ENCODE assay signal across 17 cellular contexts in genomic region chr10:33302188-33302829, GRCh38. TPM values are rescaled to one million over a fixed set of nuclear protein-coding genes. Genes with fewer than 3 reads are reported as not detected.
A peak's percentile ranks its signal among the peaks of the same experiment; 100 is the strongest.
DNase-seq lines count a peak whose midpoint lies in the region; ATAC-seq, FAIRE-seq and TF ChIP-seq lines count a peak whose summit lies in the region.
"Had no signal": no experiment of that assay in that cellular context is flagged by ENCODE, and none has a peak within 500 bp of the region (broad histone marks: within the 10 kb centered on the region; RNA-seq: fewer than 3 reads in every experiment).

No MANE protein-coding gene starts in this region.

- no peak for TF ChIP-seq EP300 in sigmoid colon (IDR thresholded peaks at IDR 0.05)

- H3K27ac ChIP-seq in astrocyte (ENCODE audit: low read depth, low read length) (no peak overlapping the region), right lobe of liver (peak overlapping the region in 1 of 3 donors; percentile 2), sigmoid colon (peak overlapping the region in 3 of 4 donors; percentile 1 to 29 (median 25)), colonic mucosa (no peak overlapping the region)
- H3K27ac ChIP-seq: cardiac muscle cell had no signal

- H3K9ac ChIP-seq in astrocyte (ENCODE audit: low read length) (no peak overlapping the region), colonic mucosa (ENCODE audit: low read depth in 2 of 2, low read length in 2 of 2) (no peak overlapping the region)

- H3K9me3 ChIP-seq in astrocyte (ENCODE audit: insufficient read depth, low read depth, low read length) = no peaks in the 10 kb centered on the region
- no peaks in the 10 kb centered on the region for H3K9me3 ChIP-seq in right lobe of liver
- no peaks in the 10 kb centered on the region for H3K9me3 ChIP-seq in sigmoid colon
- no peaks in the 10 kb centered on the region for H3K9me3 ChIP-seq in colonic mucosa
- H3K9me3 ChIP-seq: left lung had no signal

- intact Hi-C loops in right lobe of liver (cut with DNase I) (no loop called here), sigmoid colon (cut with DNase I) (no loop called here), colonic mucosa (cut with DNase I) (no loop called here)

- H3K27me3 Mint-ChIP-seq in HFFc6 (ENCODE audit: insufficient read depth) = peaks cover 3% of the 10 kb centered on the region
- no peaks in the 10 kb centered on the region for H3K27me3 Mint-ChIP-seq in astrocyte (ENCODE audit: low read depth, unreplicated experiment)

- H3K9me3 Mint-ChIP-seq in HFFc6 = no peaks in the 10 kb centered on the region
- H3K9me3 Mint-ChIP-seq in astrocyte (ENCODE audit: unreplicated experiment) = no peaks in the 10 kb centered on the region
- H3K9me3 Mint-ChIP-seq: activated CD8-positive, alpha-beta T cell treated with anti-CD3 and anti-CD28 coated beads for 36 hours had no signal

- H3K27ac Mint-ChIP-seq in HFFc6 = peak overlapping the region; percentile 64
- H3K27ac Mint-ChIP-seq in astrocyte (ENCODE audit: unreplicated experiment) = peak overlapping the region; percentile 47
- H3K27ac Mint-ChIP-seq: activated CD8-positive, alpha-beta T cell treated with anti-CD3 and anti-CD28 coated beads for 36 hours had no signal

- no peak overlapping the region for H3K4me2 ChIP-seq in astrocyte (ENCODE audit: low read length)

- TF ChIP-seq POLR2A in right lobe of liver (IDR thresholded peaks at IDR 0.05) (no peak), sigmoid colon (IDR thresholded peaks at IDR 0.05) (no peak)

- no peak overlapping the region for H3K4me3 Mint-ChIP-seq in HFFc6
- H3K4me3 Mint-ChIP-seq in astrocyte (ENCODE audit: unreplicated experiment) = no peak overlapping the region
- H3K4me3 Mint-ChIP-seq: activated CD8-positive, alpha-beta T cell treated with anti-CD3 and anti-CD28 coated beads for 36 hours had no signal

- H3K4me1 ChIP-seq in astrocyte (ENCODE audit: insufficient read depth, low read length) = peaks cover 3% of the 10 kb centered on the region
- H3K4me1 ChIP-seq in right lobe of liver = peaks cover 0 to 41% (median 3%) of the 10 kb centered on the region in 4 donors
- peaks cover 0 to 28% (median 11%) of the 10 kb centered on the region in 4 donors for H3K4me1 ChIP-seq in sigmoid colon
- H3K4me1 ChIP-seq in colonic mucosa = peaks cover 7% of the 10 kb centered on the region

- H3K79me2 ChIP-seq in astrocyte (ENCODE audit: insufficient read depth, low read length) = peaks cover 98% of the 10 kb centered on the region

- H3K4me1 Mint-ChIP-seq in HFFc6 (ENCODE audit: low read depth) (peaks cover 86% of the 10 kb centered on the region), astrocyte (ENCODE audit: low read depth, unreplicated experiment) (peaks cover 27% of the 10 kb centered on the region)

- H3K4me3 ChIP-seq in astrocyte (ENCODE audit: insufficient read depth, low read depth, low read length) (no peak overlapping the region), right lobe of liver (no peak overlapping the region), sigmoid colon (no peak overlapping the region), colonic mucosa (no peak overlapping the region)
- H3K4me3 ChIP-seq: cardiac muscle cell, left lung had no signal

- H2AFZ ChIP-seq in astrocyte (ENCODE audit: low read depth, low read length) = no peak overlapping the region

- H3K36me3 Mint-ChIP-seq in HFFc6 (ENCODE audit: low read depth) (peaks cover 63% of the 10 kb centered on the region), astrocyte (ENCODE audit: low read depth, unreplicated experiment) (peaks cover 30% of the 10 kb centered on the region)

- H3K36me3 ChIP-seq in astrocyte (ENCODE audit: insufficient read depth, low read length) (peaks cover 19% of the 10 kb centered on the region), right lobe of liver (no peaks in the 10 kb centered on the region), sigmoid colon (no peaks in the 10 kb centered on the region), colonic mucosa (no peaks in the 10 kb centered on the region)
- H3K36me3 ChIP-seq: left lung had no signal

- TF ChIP-seq CTCF in HFFc6 (IDR thresholded peaks at IDR 0.05) (no peak), astrocyte (IDR thresholded peaks at IDR 0.05; ENCODE audit: insufficient read depth, low read depth, low read length) (no peak), right lobe of liver (IDR thresholded peaks at IDR 0.05) (no peak), sigmoid colon (IDR thresholded peaks at IDR 0.05) (no peak), colonic mucosa (IDR thresholded peaks at IDR 0.05) (no peak)

- no peak for FAIRE-seq in astrocyte (lab: Jason Lieb, UNC)
- FAIRE-seq: RCC 7860 had no signal

- DNase-seq in HFFc6 = no peak
- DNase-seq in astrocyte (ENCODE audit: low read depth) = no peak
- no peak for DNase-seq in right lobe of liver
- DNase-seq in sigmoid colon = no peak
- DNase-seq in NCI-H187 treated with DMSO at 0.1 percent for 48 hours (lab: John Stamatoyannopoulos, UW) = no peak
- no peak for DNase-seq in COR-L47 (lab: John Stamatoyannopoulos, UW)
- no peak for DNase-seq in colonic mucosa
- DNase-seq: activated CD8-positive, alpha-beta T cell treated with anti-CD3 and anti-CD28 coated beads for 36 hours; DMS 273 treated with DMSO at 0.1 percent for 48 hours; effector memory CD4-positive, alpha-beta T cell; left lung; NCI-H748 treated with DMSO at 0.1 percent for 48 hours; retina; stimulated activated CD4-positive, alpha-beta T cell treated with anti-CD3 and anti-CD28 coated beads, Interleukin-2, amount 100 ng/mL, for 24 hours had no signal

- H4K20me1 ChIP-seq in astrocyte (ENCODE audit: insufficient read depth, low read length) = peaks cover 80% of the 10 kb centered on the region

- ATAC-seq in right lobe of liver (peak; percentile 30 to 72 (median 58)), GM19328 (IDR thresholded peaks at IDR 0.05; ENCODE audit: unreplicated experiment) (no peak)
- ATAC-seq: activated CD8-positive, alpha-beta T cell treated with anti-CD3 and anti-CD28 coated beads for 36 hours; left lung had no signal

- 70% methylated on average over 3 of the region's 3 CpGs for WGBS in right lobe of liver (ENCODE audit: insufficient coverage, low coverage, low lambda C conversion rate, missing lambda C conversion rate)
- WGBS in sigmoid colon, 2 donors = 86 to 88% methylated on average over 3 of the region's 3 CpGs

- H3K27me3 ChIP-seq in astrocyte (ENCODE audit: insufficient read depth, low read length) (no peaks in the 10 kb centered on the region), right lobe of liver (no peaks in the 10 kb centered on the region), sigmoid colon (no peaks in the 10 kb centered on the region), colonic mucosa (no peaks in the 10 kb centered on the region)
- H3K27me3 ChIP-seq: cardiac muscle cell, left lung had no signal

RNA-seq across cellular contexts. Expression of gene NRP1, which starts 32.2 kb away (rescaled TPM):
- total RNA-seq in HFFc6 (2021; fragmentation: NEBNext Ultra II Directional; extraction: Animal tissue kit (Norgen Biotek cat#: 25700)) = 100 to 1,000 TPM; 136 to 164 (median 147) TPM
- total RNA-seq in astrocyte (59.4 and 73.5 TPM in 2 replicates), right lobe of liver (10 to 100 TPM; 14.7 to 61.7 (median 29.5) TPM), sigmoid colon (10 to 100 TPM; 44.1 to 52.4 (median 46.9) TPM), colonic mucosa (10 to 100 TPM; 11.7 to 18.4 TPM)
- polyA plus RNA-seq in sigmoid colon = 10 to 100 TPM in 2 of 3 donors, 1 to 10 TPM in 1; 3.6 to 24.0 (median 18.3) TPM

Comparison
In these comparisons a context has a peak if more than half of its experiments do, and no peak if none do; other contexts are left out.
1. H3K27ac ChIP-seq: peak in sigmoid colon (3 of 4); none in astrocyte (single experiment) and colonic mucosa (single experiment).